Comparison of ENCODE assay signal across 1 cellular context in the genomic region with DNA sequence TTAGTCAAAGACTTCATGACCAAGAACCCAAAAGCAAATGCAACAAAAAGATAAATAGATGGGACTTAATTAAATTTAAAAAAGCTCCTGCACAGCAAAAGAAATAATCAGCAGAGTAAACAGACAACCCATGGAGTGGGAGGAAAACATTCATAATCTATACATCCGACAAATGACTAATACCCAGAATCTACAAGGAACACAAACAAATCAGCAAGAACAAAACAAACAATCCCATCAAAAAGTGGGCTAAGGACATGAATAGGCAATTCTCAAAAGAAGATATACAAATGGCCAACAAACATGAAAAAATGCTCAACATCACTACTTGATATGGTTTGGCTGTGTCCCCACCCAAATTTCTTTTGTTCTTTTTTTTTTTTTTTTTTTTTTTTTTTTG.
TF ChIP-seq lines count a peak whose summit lies in the region.

No MANE protein-coding gene starts in this region.

TF ChIP-seq in K562, 482 proteins besides CTCF, POLR2A, EP300 and RAD21:
- TF ChIP-seq TRIM24 (IDR thresholded peaks at IDR 0.05): 0 out of 4 replicates have a peak, but pooled peaks of 1 of the 2 experiments have one; percentile 10
- peak; percentile 48; the same call in 1 of the 2 replicates for TF ChIP-seq SMARCA4 (IDR thresholded peaks at IDR 0.05)
- peak; percentile 54; the same call in 1 of the 2 replicates for TF ChIP-seq ARID1B (IDR thresholded peaks at IDR 0.05)
- peak; percentile 42 for TF ChIP-seq FOSL1 (tag; conservative IDR thresholded peaks at IDR 0.05)
- TF ChIP-seq DPF2 (IDR thresholded peaks at IDR 0.05): peak; percentile 50; the same call in 1 of the 2 replicates
- peak; percentile 44; the same call in 1 of the 2 replicates for TF ChIP-seq SOX6 (IDR thresholded peaks at IDR 0.05)
- peak; percentile 25; the same call in 1 of the 2 replicates for TF ChIP-seq CBFA2T3 (IDR thresholded peaks at IDR 0.05)
